1 cellular context compared by ENCODE assay signal in the genomic region with DNA sequence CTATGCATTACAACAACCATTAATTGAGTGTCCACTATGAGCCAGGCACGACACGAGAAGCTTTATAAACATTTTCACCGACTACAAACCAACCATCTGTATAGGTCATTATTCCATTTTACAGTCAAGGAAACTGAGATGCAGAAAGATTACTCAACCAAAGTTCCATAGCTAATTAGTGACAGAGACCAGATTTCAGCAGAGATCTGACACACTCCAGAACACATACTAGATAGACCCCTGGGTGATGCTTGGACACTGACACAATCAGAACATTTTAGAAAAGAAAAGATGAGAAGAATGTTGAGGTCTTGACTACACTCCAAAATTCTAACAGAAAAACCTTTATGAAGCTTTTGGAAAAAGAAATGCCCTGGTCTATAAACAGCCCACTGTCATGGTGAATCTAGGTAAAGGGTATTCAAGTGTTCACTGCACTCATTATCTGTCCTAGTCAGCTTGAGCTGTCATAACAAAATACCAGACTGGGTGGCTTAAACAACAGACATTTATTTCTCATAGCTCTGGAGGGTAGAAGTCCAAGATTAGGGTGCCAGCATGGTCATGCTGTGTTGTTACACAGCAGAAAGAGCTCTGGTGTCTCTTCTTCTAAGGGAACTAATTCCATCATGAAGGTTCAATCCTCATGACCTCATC.
A peak's percentile ranks its signal among the peaks of the same experiment; 100 is the strongest.
TF ChIP-seq lines count a peak whose summit lies in the region.

No MANE protein-coding gene starts in this region.

TF ChIP-seq in SK-N-SH treated with all-trans-retinoic acid at 6 μM for 48 hours, 23 proteins besides CTCF, POLR2A, EP300 and RAD21 (continued from another document):
- TF ChIP-seq CSRNP3 (CRISPR knock-in tag; IDR thresholded peaks at IDR 0.05) = 0 out of 2 replicates have a peak, but pooled peaks have one; percentile 31
- TF ChIP-seq PATZ1 (CRISPR knock-in tag; IDR thresholded peaks at IDR 0.05; ENCODE audit: borderline replicate concordance) = peak; percentile 22; the same call in 1 of the 2 replicates
- no peak for TF ChIP-seq ZNF70 (CRISPR knock-in tag; IDR thresholded peaks at IDR 0.05)
- no peak for TF ChIP-seq ZFP3 (CRISPR knock-in tag; IDR thresholded peaks at IDR 0.05)
TF ChIP-seq in SK-N-SH treated with all-trans-retinoic acid at 6 μM for 48 hours: peak in this region for 7.
